Comparison of ENCODE assay signal across 18 cellular contexts in genomic region chr11:16191852-16192240, GRCh38.
DNase-seq lines count a peak whose midpoint lies in the region; ATAC-seq and TF ChIP-seq lines count a peak whose summit lies in the region.
"Had no signal": no experiment of that assay in that cellular context is flagged by ENCODE, and none has a peak within 500 bp of the region (broad histone marks: within the 10 kb centered on the region; RNA-seq: fewer than 3 reads in every experiment).

No MANE protein-coding gene starts in this region.

- ATAC-seq in activated CD4-positive, alpha-beta T cell treated with anti-CD3 and anti-CD28 coated beads for 36 hours = no peak
- ATAC-seq in GM21390 (IDR thresholded peaks at IDR 0.05; ENCODE audit: unreplicated experiment) = no peak
- ATAC-seq in GM18907 (IDR thresholded peaks at IDR 0.05; ENCODE audit: unreplicated experiment) = no peak
- ATAC-seq: body of pancreas; natural killer cell treated with Interleukin-12 subunit alpha and Interleukin-12 subunit beta and Interleukin-15 and Interleukin-18, amount 100 ng/mL, for 72 hours had no signal

- H3K9me3 ChIP-seq in A673 (ENCODE audit: low read depth, low read length, poor library complexity, severe bottlenecking) (no peaks in the 10 kb centered on the region), HEK293 (ENCODE audit: control insufficient read depth, insufficient read depth, low read depth, low read length) (no peaks in the 10 kb centered on the region)
- H3K9me3 ChIP-seq: body of pancreas, HAP-1 had no signal

- CTCF ChIA-PET in A673 (lab: Charles Lee) (no interaction called here), HEK293 (lab: Yijun Ruan, JAX) (interaction anchor here (0.5 to 2.4 kb wide), 5 partner anchors 55 to 422 kb away, joined by 3 to 5 read pairs (median 4); no protein-coding TSS in a partner anchor)
- CTCF ChIA-PET in activated CD4-positive, alpha-beta T cell treated with anti-CD3 and anti-CD28 coated beads for 36 hours (lab: Charles Lee) = interaction anchor here (0.7 kb wide), 1 partner anchor 28 kb away, joined by 3 read pairs; no protein-coding TSS in a partner anchor

- H3K36me3 ChIP-seq in A673 (ENCODE audit: insufficient read depth, low read length, poor library complexity, severe bottlenecking) (no peaks in the 10 kb centered on the region), HEK293 (ENCODE audit: control insufficient read depth in 2 of 2, insufficient read depth in 1 of 2, low read length in 2 of 2) (no peaks in the 10 kb centered on the region)
- H3K36me3 ChIP-seq: HAP-1 had no signal

- POLR2A ChIA-PET in A673 (lab: Charles Lee; ENCODE audit: low non-redundant PET) (no interaction called here), HEK293 (lab: Yijun Ruan, JAX) (no interaction called here)
- POLR2A ChIA-PET in activated CD4-positive, alpha-beta T cell treated with anti-CD3 and anti-CD28 coated beads for 36 hours (lab: Charles Lee) = interaction anchor here (0.6 kb wide), 1 partner anchor 19 kb away, joined by 4 read pairs; no protein-coding TSS in a partner anchor

- DNase-seq in A673 (ENCODE audit: low spot score) (no peak), NCI-H2227 (lab: John Stamatoyannopoulos, UW; ENCODE audit: unreplicated experiment) (peak; percentile 69), islet precursor cell (peak; percentile 77), SHP77 (lab: John Stamatoyannopoulos, UW) (no peak)
- DNase-seq in activated CD4-positive, alpha-beta T cell treated with anti-CD3 and anti-CD28 coated beads for 36 hours = no peak
- DNase-seq: activated T-cell treated with anti-CD3 and anti-CD28 coated beads, Interleukin-2, amount 50 U/mL, for 24 hours; body of pancreas; CD4-positive, alpha-beta memory T cell; NCI-H2171 treated with DMSO at 0.1 percent for 48 hours; SIG-M5; stimulated activated CD4-positive, alpha-beta T cell treated with anti-CD3 and anti-CD28 coated beads, Interleukin-2, amount 100 ng/mL, for 24 hours had no signal

- H3K9me3 Mint-ChIP-seq in activated CD4-positive, alpha-beta T cell treated with anti-CD3 and anti-CD28 coated beads for 36 hours (ENCODE audit: low read depth) = no peaks in the 10 kb centered on the region
- H3K9me3 Mint-ChIP-seq: activated T-cell treated with anti-CD3 and anti-CD28 coated beads, Interleukin-2, amount 50 U/mL, for 24 hours had no signal

- intact Hi-C loops in A673 (cut with micrococcal nuclease; ENCODE audit: unreplicated experiment) = no loop called here
- intact Hi-C loops in activated CD4-positive, alpha-beta T cell treated with anti-CD3 and anti-CD28 coated beads for 36 hours (cut with DNase I, micrococcal nuclease) = loop anchor here in 1 of 2 experiments (5.0 kb wide), 1 partner anchor 415 kb away; no protein-coding TSS in a partner anchor

- H3K4me1 ChIP-seq in A673 (ENCODE audit: insufficient read depth, low read length, poor library complexity, severe bottlenecking) (peaks cover 23% of the 10 kb centered on the region), HEK293 (ENCODE audit: control insufficient read depth, insufficient read depth, low read length) (peaks cover 4% of the 10 kb centered on the region; the same call in 1 of the 2 replicates)

- H3K27me3 ChIP-seq in A673 (replicated peaks; ENCODE audit: insufficient read depth, low read depth, low read length, poor library complexity) = no peaks in the 10 kb centered on the region
- H3K27me3 ChIP-seq: body of pancreas had no signal

- BruUV-seq in A673 (replicated peaks; lab: Mats Ljungman, UMichigan) = no TSS peak

- no peak overlapping the region for H3K4me3 ChIP-seq in A673 (ENCODE audit: low read depth, low read length, poor library complexity, severe bottlenecking)
- no peak overlapping the region for H3K4me3 ChIP-seq in HEK293 (ENCODE audit: low read depth, low read length)
- H3K4me3 ChIP-seq: body of pancreas, HAP-1 had no signal

- TF ChIP-seq CTCF in A673 (conservative IDR thresholded peaks at IDR 0.05; ENCODE audit: low read depth, low read length) (no peak), HEK293 (tag by site-specific recombination; IDR thresholded peaks at IDR 0.05) (no peak)

- no peaks in the 10 kb centered on the region for H3K36me3 Mint-ChIP-seq in activated CD4-positive, alpha-beta T cell treated with anti-CD3 and anti-CD28 coated beads for 36 hours (ENCODE audit: low read depth)
- H3K36me3 Mint-ChIP-seq: activated naive CD8-positive, alpha-beta T cell; CD4-positive, alpha-beta memory T cell; immature natural killer cell; natural killer cell treated with Interleukin-12 subunit alpha and Interleukin-12 subunit beta and Interleukin-15 and Interleukin-18, amount 100 ng/mL, for 72 hours had no signal

- no peak overlapping the region for H3K4me3 Mint-ChIP-seq in activated CD4-positive, alpha-beta T cell treated with anti-CD3 and anti-CD28 coated beads for 36 hours
- H3K4me3 Mint-ChIP-seq: activated naive CD8-positive, alpha-beta T cell; activated T-cell treated with anti-CD3 and anti-CD28 coated beads, Interleukin-2, amount 50 U/mL, for 24 hours; CD4-positive, alpha-beta memory T cell; immature natural killer cell; natural killer cell treated with Interleukin-12 subunit alpha and Interleukin-12 subunit beta and Interleukin-15 and Interleukin-18, amount 100 ng/mL, for 72 hours had no signal

- H3K27ac Mint-ChIP-seq in activated CD4-positive, alpha-beta T cell treated with anti-CD3 and anti-CD28 coated beads for 36 hours = no peak overlapping the region
- H3K27ac Mint-ChIP-seq: activated naive CD8-positive, alpha-beta T cell; activated T-cell treated with anti-CD3 and anti-CD28 coated beads, Interleukin-2, amount 50 U/mL, for 24 hours; CD4-positive, alpha-beta memory T cell; immature natural killer cell; natural killer cell treated with Interleukin-12 subunit alpha and Interleukin-12 subunit beta and Interleukin-15 and Interleukin-18, amount 100 ng/mL, for 72 hours had no signal

- H3K27ac ChIP-seq in A673 (ENCODE audit: low read depth, low read length, poor library complexity, severe bottlenecking) (peak overlapping the region; percentile 7), HEK293 (ENCODE audit: extremely low read depth, low read depth, low read length) (no peak overlapping the region)
- H3K27ac ChIP-seq: body of pancreas had no signal

- H3K4me1 Mint-ChIP-seq in activated CD4-positive, alpha-beta T cell treated with anti-CD3 and anti-CD28 coated beads for 36 hours = no peaks in the 10 kb centered on the region
- H3K4me1 Mint-ChIP-seq: CD4-positive, alpha-beta memory T cell; immature natural killer cell had no signal

- no peaks in the 10 kb centered on the region for H3K27me3 Mint-ChIP-seq in activated CD4-positive, alpha-beta T cell treated with anti-CD3 and anti-CD28 coated beads for 36 hours
- H3K27me3 Mint-ChIP-seq: activated naive CD8-positive, alpha-beta T cell; activated T-cell treated with anti-CD3 and anti-CD28 coated beads, Interleukin-2, amount 50 U/mL, for 24 hours; CD4-positive, alpha-beta memory T cell; natural killer cell treated with Interleukin-12 subunit alpha and Interleukin-12 subunit beta and Interleukin-15 and Interleukin-18, amount 100 ng/mL, for 72 hours had no signal

TF ChIP-seq in HEK293, 187 proteins besides CTCF, POLR2A, EP300 and RAD21:
- TF ChIP-seq ZNF610 (tag by site-specific recombination; IDR thresholded peaks at IDR 0.05; ENCODE audit: borderline replicate concordance) = no peak
- TF ChIP-seq GFI1B (tag by site-specific recombination; IDR thresholded peaks at IDR 0.05) = 0 out of 2 replicates have a peak, but pooled peaks have one; percentile 38
- peak; percentile 54; the same call in 1 of the 2 replicates for TF ChIP-seq ZNF362 (tag by site-specific recombination; IDR thresholded peaks at IDR 0.05)
- no peak for TF ChIP-seq ZNF621 (tag by site-specific recombination; IDR thresholded peaks at IDR 0.05)

Comparison
In these comparisons a context has a peak if more than half of its experiments do, and no peak if none do; other contexts are left out.
1. DNase-seq: peak in NCI-H2227 (single experiment) and islet precursor cell (single experiment); none in A673 (single experiment), activated CD4-positive, alpha-beta T cell treated with anti-CD3 and anti-CD28 coated beads for 36 hours (single experiment) and SHP77 (0 of 2).